ENCODE assay signal across 15 cellular contexts in the genomic region with DNA sequence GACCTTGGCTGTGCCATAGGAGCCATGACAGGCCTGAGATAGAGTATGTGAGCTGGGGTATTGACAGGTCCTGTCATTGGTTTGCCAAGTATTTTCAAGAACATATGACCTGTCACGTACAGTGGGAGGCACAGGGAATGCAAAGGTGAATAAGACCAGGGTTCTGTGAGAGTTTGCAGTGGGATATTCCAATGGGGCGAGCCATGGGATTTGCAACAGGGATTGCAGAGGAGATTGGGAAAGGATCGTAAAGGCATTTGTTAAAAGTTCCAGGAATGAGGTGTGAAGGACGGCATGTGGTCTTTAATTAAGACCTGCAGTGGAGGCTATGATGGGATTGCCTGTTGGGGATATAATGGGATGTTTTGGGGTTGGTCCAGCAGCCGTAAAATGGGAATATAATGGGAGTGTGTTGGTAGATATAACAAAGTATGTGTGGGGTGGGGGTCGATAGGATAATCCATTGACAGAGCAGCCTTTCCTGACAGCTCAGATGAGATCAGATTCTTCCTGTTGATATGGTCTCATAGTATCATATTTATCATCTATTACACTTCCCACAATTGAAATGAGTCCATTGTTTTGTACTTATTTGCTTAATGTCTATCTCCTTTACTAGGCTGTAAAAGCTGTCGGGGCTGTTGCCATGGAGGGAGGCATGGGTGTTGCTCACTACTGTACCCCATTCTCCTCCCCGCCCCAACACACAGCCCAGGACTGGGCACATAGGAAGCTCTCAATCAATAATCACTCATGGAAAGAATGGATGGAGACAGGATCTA. TPM values are rescaled to one million over a fixed set of nuclear protein-coding genes. Genes with fewer than 3 reads are reported as not detected.
DNase-seq lines count a peak whose midpoint lies in the region; ATAC-seq lines count a peak whose summit lies in the region.
"Had no signal": no experiment of that assay in that cellular context is flagged by ENCODE, and none has a peak within 500 bp of the region (broad histone marks: within the 10 kb centered on the region; RNA-seq: fewer than 3 reads in every experiment).

No MANE protein-coding gene starts in this region.

- peaks cover 0 to 20% (median 6%) of the 10 kb centered on the region in 5 donors for H3K27me3 Mint-ChIP-seq in naive thymus-derived CD4-positive, alpha-beta T cell
- H3K27me3 Mint-ChIP-seq in activated naive CD8-positive, alpha-beta T cell treated with anti-CD3 and anti-CD28 coated beads, Interleukin-2, amount 50 U/mL, for 24 hours: no peaks in the 10 kb centered on the region

- H3K4me3 ChIP-seq in adipocyte (ENCODE audit: low read length): no peak overlapping the region
- H3K4me3 ChIP-seq in naive thymus-derived CD4-positive, alpha-beta T cell (ENCODE audit: low read length): no peak overlapping the region
- H3K4me3 ChIP-seq: ascending aorta, heart right ventricle, lung, upper lobe of left lung had no signal

- CTCF ChIA-PET in naive thymus-derived CD4-positive, alpha-beta T cell (lab: Charles Lee): interaction anchor here (0.6 to 5.9 kb wide), 10 partner anchors 96 to 245 kb away, joined by 3 to 53 read pairs (median 3); no protein-coding TSS in a partner anchor

- H3K4me1 ChIP-seq in adipocyte (ENCODE audit: control insufficient read depth, insufficient read depth, low read length): peaks cover 16% of the 10 kb centered on the region
- no peaks in the 10 kb centered on the region for H3K4me1 ChIP-seq in naive thymus-derived CD4-positive, alpha-beta T cell (ENCODE audit: control insufficient read depth in 2 of 2, insufficient read depth in 2 of 2, low read length in 2 of 2)

- intact Hi-C loops in naive thymus-derived CD4-positive, alpha-beta T cell (cut with micrococcal nuclease): loop anchor here (1.0 kb wide), 4 partner anchors 217 to 304 kb away; no protein-coding TSS in a partner anchor

- H3K27ac ChIP-seq in naive thymus-derived CD4-positive, alpha-beta T cell (ENCODE audit: low read depth, low read length): no peak overlapping the region
- H3K27ac ChIP-seq: upper lobe of left lung had no signal

- H3K4me3 Mint-ChIP-seq in naive thymus-derived CD4-positive, alpha-beta T cell: no peak overlapping the region
- H3K4me3 Mint-ChIP-seq in activated naive CD8-positive, alpha-beta T cell treated with anti-CD3 and anti-CD28 coated beads, Interleukin-2, amount 50 U/mL, for 24 hours: no peak overlapping the region
- H3K4me3 Mint-ChIP-seq: T-helper 2 cell treated with Interferon-gamma antibody and Interleukin-4, amounts not matched to agents 5 μg/mL and 100 μg/mL, for 36 hours had no signal

- DNase-seq in adipocyte (ENCODE audit: low read depth): no peak
- DNase-seq in naive thymus-derived CD4-positive, alpha-beta T cell: no peak
- no peak for DNase-seq in activated naive CD8-positive, alpha-beta T cell treated with anti-CD3 and anti-CD28 coated beads, Interleukin-2, amount 50 U/mL, for 24 hours
- no peak for DNase-seq in NOMO-1 treated with DMSO at 0.1 percent for 48 hours (lab: John Stamatoyannopoulos, UW; ENCODE audit: unreplicated experiment)
- DNase-seq in activated naive CD4-positive, alpha-beta T cell treated with Interleukin-2 at 50 U/mL for 16 hours: no peak
- no peak for DNase-seq in NCI-H748 (lab: John Stamatoyannopoulos, UW; ENCODE audit: unreplicated experiment)
- DNase-seq: GOT3, upper lobe of left lung had no signal

- POLR2A ChIA-PET in naive thymus-derived CD4-positive, alpha-beta T cell (lab: Charles Lee): interaction anchor here (0.6 to 1.4 kb wide), 3 partner anchors 111 to 245 kb away, joined by 3 to 5 read pairs (median 3); no protein-coding TSS in a partner anchor

- no peaks in the 10 kb centered on the region for H3K36me3 ChIP-seq in adipocyte (ENCODE audit: control insufficient read depth, insufficient read depth, low read length, severe bottlenecking)
- no peaks in the 10 kb centered on the region for H3K36me3 ChIP-seq in naive thymus-derived CD4-positive, alpha-beta T cell (ENCODE audit: control insufficient read depth in 2 of 3, insufficient read depth in 3 of 3, low read length in 3 of 3)
- H3K36me3 ChIP-seq: ascending aorta, heart right ventricle, upper lobe of left lung had no signal

- H3K9me3 Mint-ChIP-seq in naive thymus-derived CD4-positive, alpha-beta T cell: no peaks in the 10 kb centered on the region
- H3K9me3 Mint-ChIP-seq in activated naive CD8-positive, alpha-beta T cell treated with anti-CD3 and anti-CD28 coated beads, Interleukin-2, amount 50 U/mL, for 24 hours: no peaks in the 10 kb centered on the region
- H3K9me3 Mint-ChIP-seq: T-helper 2 cell treated with Interferon-gamma antibody and Interleukin-4, amounts not matched to agents 5 μg/mL and 100 μg/mL, for 36 hours had no signal

- peak overlapping the region; percentile 41 for H3K9ac ChIP-seq in adipocyte (ENCODE audit: low read length)

- ATAC-seq in GM18867 (IDR thresholded peaks at IDR 0.05; ENCODE audit: unreplicated experiment): peak; percentile 24
- ATAC-seq in HG03139 (IDR thresholded peaks at IDR 0.05; ENCODE audit: unreplicated experiment): peak; percentile 14
- ATAC-seq in naive thymus-derived CD4-positive, alpha-beta T cell: peak; percentile 20
- ATAC-seq in activated naive CD8-positive, alpha-beta T cell treated with anti-CD3 and anti-CD28 coated beads, Interleukin-2, amount 50 U/mL, for 24 hours: no peak
- ATAC-seq: activated CD4-positive, CD25-positive, alpha-beta regulatory T cell treated with anti-CD3 and anti-CD28 coated beads, Interleukin-2, amount 50 U/mL, for 24 hours had no signal

- peaks cover 0 to 10% (median 7%) of the 10 kb centered on the region in 7 donors for H3K4me1 Mint-ChIP-seq in naive thymus-derived CD4-positive, alpha-beta T cell
- peaks cover 4% of the 10 kb centered on the region for H3K4me1 Mint-ChIP-seq in activated naive CD8-positive, alpha-beta T cell treated with anti-CD3 and anti-CD28 coated beads, Interleukin-2, amount 50 U/mL, for 24 hours

- H3K27ac Mint-ChIP-seq in naive thymus-derived CD4-positive, alpha-beta T cell: no peak overlapping the region
- no peak overlapping the region for H3K27ac Mint-ChIP-seq in activated naive CD8-positive, alpha-beta T cell treated with anti-CD3 and anti-CD28 coated beads, Interleukin-2, amount 50 U/mL, for 24 hours

- no peaks in the 10 kb centered on the region for H3K27me3 ChIP-seq in adipocyte (replicated peaks; ENCODE audit: control insufficient read depth, insufficient read depth, low read length)
- H3K27me3 ChIP-seq in naive thymus-derived CD4-positive, alpha-beta T cell (ENCODE audit: control insufficient read depth in 2 of 2, insufficient read depth in 2 of 2, low read length in 2 of 2): no peaks in the 10 kb centered on the region
- H3K27me3 ChIP-seq: ascending aorta, heart right ventricle, upper lobe of left lung had no signal

- H3K9me3 ChIP-seq in adipocyte (ENCODE audit: control insufficient read depth, low read length): no peaks in the 10 kb centered on the region
- no peaks in the 10 kb centered on the region for H3K9me3 ChIP-seq in naive thymus-derived CD4-positive, alpha-beta T cell (ENCODE audit: control insufficient read depth in 2 of 3, low read length in 3 of 3)
- H3K9me3 ChIP-seq: ascending aorta, heart right ventricle, upper lobe of left lung had no signal

- H3K36me3 Mint-ChIP-seq in naive thymus-derived CD4-positive, alpha-beta T cell: no peaks in the 10 kb centered on the region
- H3K36me3 Mint-ChIP-seq in activated naive CD8-positive, alpha-beta T cell treated with anti-CD3 and anti-CD28 coated beads, Interleukin-2, amount 50 U/mL, for 24 hours (ENCODE audit: low read depth): no peaks in the 10 kb centered on the region

RNA-seq across cellular contexts. Expression of a gene that starts 38.1 kb away (rescaled TPM):
- not detected for total RNA-seq in naive thymus-derived CD4-positive, alpha-beta T cell
- polyA plus RNA-seq in naive thymus-derived CD4-positive, alpha-beta T cell: not detected
